ENCODE assay signal across 15 cellular contexts in genomic region chr13:24243311-24243710, GRCh38.
"Had no signal": no experiment of that assay in that cellular context is flagged by ENCODE, and none has a peak within 500 bp of the region (broad histone marks: within the 10 kb centered on the region; RNA-seq: fewer than 3 reads in every experiment).

No MANE protein-coding gene starts in this region.

- H3K4me1 ChIP-seq: breast epithelium, esophagus muscularis mucosa, heart left ventricle, left ventricle myocardium inferior, tibial artery had no signal

- H3K27me3 ChIP-seq: breast epithelium, esophagus muscularis mucosa, heart left ventricle, pancreas, tibial artery had no signal

- H3K27ac ChIP-seq: breast epithelium, esophagus muscularis mucosa, heart left ventricle, left ventricle myocardium inferior, pancreas, tibial artery had no signal

- DNase-seq: activated CD4-positive, alpha-beta T cell treated with anti-CD3 and anti-CD28 coated beads for 48 hours; activated CD8-positive, alpha-beta memory T cell treated with anti-CD3 and anti-CD28 coated beads, Interleukin-2, amount 50 U/mL, for 48 hours; activated CD8-positive, alpha-beta T cell treated with anti-CD3 and anti-CD28 coated beads, Interleukin-2, amount 10 ng/mL, durations not matched to agents 7 days and 5 days; activated naive CD8-positive, alpha-beta T cell treated with anti-CD3 and anti-CD28 coated beads, Interleukin-2, amount 10 ng/mL, durations not matched to agents 7 days and 5 days; aorta; foreskin melanocyte; heart left ventricle; islet precursor cell; left ventricle myocardium inferior; mesendoderm; pancreas; stimulated activated CD4-positive, alpha-beta T cell treated with anti-CD3 and anti-CD28 coated beads, Interleukin-4, amount 100 ng/mL, for 4 hours; tibial artery had no signal

- ATAC-seq: activated CD8-positive, alpha-beta T cell treated with anti-CD3 and anti-CD28 coated beads, Interleukin-2, amount 10 ng/mL, durations not matched to agents 7 days and 5 days; heart left ventricle had no signal

- H3K36me3 ChIP-seq: breast epithelium, esophagus muscularis mucosa, heart left ventricle, left ventricle myocardium inferior, pancreas, tibial artery had no signal

- H3K4me3 ChIP-seq: breast epithelium, esophagus muscularis mucosa, heart left ventricle, left ventricle myocardium inferior, pancreas, tibial artery had no signal

- H3K9me3 ChIP-seq: breast epithelium, esophagus muscularis mucosa, heart left ventricle, left ventricle myocardium inferior, pancreas, tibial artery had no signal
